ENCODE assay signal across 8 cellular contexts in genomic region chr1:160097196-160097910, GRCh38. TPM values are rescaled to one million over a fixed set of nuclear protein-coding genes. Genes with fewer than 3 reads are reported as not detected.
A peak's percentile ranks its signal among the peaks of the same experiment; 100 is the strongest.
DNase-seq lines count a peak whose midpoint lies in the region; ATAC-seq, FAIRE-seq and TF ChIP-seq lines count a peak whose summit lies in the region.

No MANE protein-coding gene starts in this region.

- intact Hi-C loops in A673 (cut with micrococcal nuclease; ENCODE audit: unreplicated experiment): no loop called here

- H3K27me3 ChIP-seq in A673 (replicated peaks; ENCODE audit: insufficient read depth, low read depth, low read length, poor library complexity): no peaks in the 10 kb centered on the region
- H3K27me3 ChIP-seq in MG63: no peaks in the 10 kb centered on the region
- no peaks in the 10 kb centered on the region for H3K27me3 ChIP-seq in bronchial epithelial cell (ENCODE audit: control insufficient read depth, insufficient read depth, low read length)

- H3K9me3 ChIP-seq in A673 (ENCODE audit: low read depth, low read length, poor library complexity, severe bottlenecking) (no peaks in the 10 kb centered on the region), MG63 (no peaks in the 10 kb centered on the region)

- H3K4me3 ChIP-seq in A673 (ENCODE audit: low read depth, low read length, poor library complexity, severe bottlenecking) (peak overlapping the region; percentile 56), MG63 (peak overlapping the region; percentile 72), bronchial epithelial cell (ENCODE audit: low read depth, low read length) (peak overlapping the region; percentile 60), urinary bladder (ENCODE audit: low read depth, low read length) (peak overlapping the region; percentile 77)

- 83% methylated on average over 5 of the region's 5 CpGs for WGBS in urinary bladder

- peak overlapping the region; percentile 27 for H3K27ac ChIP-seq in A673 (ENCODE audit: low read depth, low read length, poor library complexity, severe bottlenecking)
- H3K27ac ChIP-seq in urinary bladder (ENCODE audit: low read depth): no peak overlapping the region

- H3K36me3 Mint-ChIP-seq in naive B cell: peaks cover 0 to 3% of the 10 kb centered on the region in 2 donors

- H3K27me3 Mint-ChIP-seq in naive B cell: no peaks in the 10 kb centered on the region

- CTCF ChIA-PET in A673 (lab: Charles Lee): no interaction called here

- peaks cover 46 to 66% (median 52%) of the 10 kb centered on the region in 3 donors for H3K4me1 Mint-ChIP-seq in naive B cell

- H3K36me3 ChIP-seq in A673 (ENCODE audit: insufficient read depth, low read length, poor library complexity, severe bottlenecking) (no peaks in the 10 kb centered on the region), MG63 (no peaks in the 10 kb centered on the region), bronchial epithelial cell (ENCODE audit: control insufficient read depth, insufficient read depth, low read length) (peaks cover 7% of the 10 kb centered on the region), urinary bladder (ENCODE audit: insufficient read depth) (no peaks in the 10 kb centered on the region)

- H3K27ac Mint-ChIP-seq in naive B cell: peak overlapping the region; percentile 88 to 99 (median 92)

- H3K9me3 Mint-ChIP-seq in naive B cell: no peaks in the 10 kb centered on the region

- TF ChIP-seq CTCF in A673 (conservative IDR thresholded peaks at IDR 0.05; ENCODE audit: low read depth, low read length) (no peak), bronchial epithelial cell (IDR thresholded peaks at IDR 0.05; ENCODE audit: insufficient read depth, low read length, severe bottlenecking) (no peak)

- POLR2A ChIA-PET in A673 (lab: Charles Lee; ENCODE audit: low non-redundant PET): no interaction called here

- FAIRE-seq in bronchial epithelial cell (lab: Jason Lieb, UNC): no peak

- peak overlapping the region; percentile 84 to 96 (median 90) for H3K4me3 Mint-ChIP-seq in naive B cell

- no TSS peak for BruUV-seq in A673 (replicated peaks; lab: Mats Ljungman, UMichigan)

- DNase-seq in A673 (ENCODE audit: low spot score) (no peak), MG63 (no peak), bronchial epithelial cell (ENCODE audit: low read depth) (no peak), naive B cell (no peak), NCI-H2196 (lab: John Stamatoyannopoulos, UW; ENCODE audit: unreplicated experiment) (no peak), AG08395 (ENCODE audit: low spot score) (no peak), pons (ENCODE audit: low spot score) (no peak)

- ATAC-seq in naive B cell (ENCODE audit: low read depth in 2 of 2): no peak

- H3K4me1 ChIP-seq in A673 (ENCODE audit: insufficient read depth, low read length, poor library complexity, severe bottlenecking): peaks cover 17% of the 10 kb centered on the region
- H3K4me1 ChIP-seq in urinary bladder (ENCODE audit: insufficient read depth): no peaks in the 10 kb centered on the region

RNA-seq across cellular contexts. Expression of gene IGSF8, which starts 1.1 kb away (rescaled TPM):
- total RNA-seq in A673 (2021): 14.0 and 18.1 TPM in 2 replicates
- 18.0 and 20.2 TPM in 2 replicates for total RNA-seq in MG63 (2014; rRNA removed; shearing (Covaris generic); ENCODE audit: low replicate concordance)
- total RNA-seq in bronchial epithelial cell: 42.6 and 57.0 TPM in 2 replicates
- polyA plus RNA-seq in naive B cell (ENCODE audit: low read depth in 6 of 6): 10 to 100 TPM; 33.6 to 53.1 (median 47.7) TPM
- 12.5 TPM for total RNA-seq in urinary bladder
- 28.1 TPM for polyA plus RNA-seq in urinary bladder

RNA-seq across cellular contexts. Expression of gene KCNJ9, which starts 16.0 kb away (rescaled TPM):
- total RNA-seq in A673 (2021): not detected in 2 replicates
- total RNA-seq in MG63 (2014; rRNA removed; shearing (Covaris generic); ENCODE audit: low replicate concordance): not detected in 2 replicates
- under 0.01 and 0.13 TPM in 2 replicates for total RNA-seq in bronchial epithelial cell
- under 1 TPM in 1 of 6 donors, not detected in 5; 0.08 TPM for polyA plus RNA-seq in naive B cell (ENCODE audit: low read depth in 6 of 6)
- 0.26 TPM for total RNA-seq in urinary bladder
- polyA plus RNA-seq in urinary bladder: 0.04 TPM

RNA-seq across cellular contexts. Expression of gene ATP1A2, which starts 18.2 kb away (rescaled TPM):
- total RNA-seq in A673 (2021) (not detected in 2 replicates), bronchial epithelial cell (not detected in 2 replicates), urinary bladder (13.2 TPM)
- total RNA-seq in MG63 (2014; rRNA removed; shearing (Covaris generic); ENCODE audit: low replicate concordance): not detected in 2 replicates
- polyA plus RNA-seq in naive B cell (ENCODE audit: low read depth in 6 of 6) (not detected), urinary bladder (41.5 TPM)

RNA-seq across cellular contexts. Expression of gene KCNJ10, which starts 27.4 kb away (rescaled TPM):
- not detected in 2 replicates for total RNA-seq in A673 (2021)
- total RNA-seq in MG63 (2014; rRNA removed; shearing (Covaris generic); ENCODE audit: low replicate concordance): not detected in 2 replicates
- total RNA-seq in bronchial epithelial cell: not detected in 2 replicates
- not detected for polyA plus RNA-seq in naive B cell (ENCODE audit: low read depth in 6 of 6)
- total RNA-seq in urinary bladder: 0.26 TPM
- polyA plus RNA-seq in urinary bladder: 0.06 TPM

RNA-seq across cellular contexts. Expression of gene ATP1A4, which starts 54.0 kb away (rescaled TPM):
- not detected in 2 replicates for total RNA-seq in A673 (2021)
- not detected in 2 replicates for total RNA-seq in MG63 (2014; rRNA removed; shearing (Covaris generic); ENCODE audit: low replicate concordance)
- total RNA-seq in bronchial epithelial cell: not detected in 2 replicates
- not detected for polyA plus RNA-seq in naive B cell (ENCODE audit: low read depth in 6 of 6)
- 8.3 TPM for total RNA-seq in urinary bladder
- 6.2 TPM for polyA plus RNA-seq in urinary bladder

Comparison
In these comparisons a context has a peak if more than half of its experiments do, and no peak if none do; other contexts are left out.
1. RNA of gene ATP1A2, which starts 18.2 kb away (total RNA-seq): 13.2 TPM in urinary bladder (single experiment); not detected in A673, not detected in MG63 and not detected in bronchial epithelial cell; every median in the first group is over 10 times any median in the second.
2. Peak in every context shown above with its lines, with median percentiles within 50 percentile points of each other: H3K4me3 ChIP-seq.